Comparison of ENCODE assay signal across 1 cellular context in genomic region chr6:31541658-31542521, GRCh38.
TF ChIP-seq lines count a peak whose summit lies in the region.

TSS of gene DDX39B (minus strand) at chr6:31542003. CDS start at chr6:31540532, 1,471 bp downstream.

TF ChIP-seq in HepG2, 621 proteins besides CTCF, POLR2A, EP300 and RAD21 (continued from another document and continues in another):
- TF ChIP-seq NFATC3 (CRISPR knock-in tag; IDR thresholded peaks at IDR 0.05): peak; percentile 95; the same call in 1 of the 2 replicates
- peak; percentile 30; the same call in 1 of the 2 replicates for TF ChIP-seq PPARG (CRISPR knock-in tag; conservative IDR thresholded peaks at IDR 0.05)
- no peak for TF ChIP-seq ZNF496 (CRISPR knock-in tag; IDR thresholded peaks at IDR 0.05; ENCODE audit: insufficient replicate concordance)
- TF ChIP-seq HOXA9 (CRISPR knock-in tag; IDR thresholded peaks at IDR 0.05; ENCODE audit: borderline replicate concordance): no peak; the same call in 1 of the 2 replicates
- peak; percentile 64 for TF ChIP-seq RARA (CRISPR knock-in tag; IDR thresholded peaks at IDR 0.05)
- TF ChIP-seq TCF7L2 (IDR thresholded peaks at IDR 0.05; ENCODE audit: low read depth, low read length): no peak
- TF ChIP-seq PRDM15 (CRISPR knock-in tag; IDR thresholded peaks at IDR 0.05): no peak; the same call in 1 of the 2 replicates
- peak; percentile 99 for TF ChIP-seq FOXC1 (CRISPR knock-in tag; IDR thresholded peaks at IDR 0.05; ENCODE audit: borderline replicate concordance)
- TF ChIP-seq ZNF580 (CRISPR knock-in tag; IDR thresholded peaks at IDR 0.05; ENCODE audit: borderline replicate concordance, low read depth): peak; percentile 86
- TF ChIP-seq ZNF276 (CRISPR knock-in tag; IDR thresholded peaks at IDR 0.05; ENCODE audit: low read depth): no peak; the same call in 1 of the 2 replicates
- peak; percentile 30 for TF ChIP-seq HNRNPK (IDR thresholded peaks at IDR 0.05; ENCODE audit: low read depth, low read length, poor library complexity, severe bottlenecking)
- TF ChIP-seq TFAP4 (IDR thresholded peaks at IDR 0.05; ENCODE audit: borderline replicate concordance, low read depth): no peak; the same call in 1 of the 2 replicates
- peak; percentile 65; the same call in 1 of the 2 replicates for TF ChIP-seq ZNF34 (CRISPR knock-in tag; IDR thresholded peaks at IDR 0.05; ENCODE audit: borderline replicate concordance)
- TF ChIP-seq ZNF556 (CRISPR knock-in tag; IDR thresholded peaks at IDR 0.05; ENCODE audit: borderline replicate concordance): no peak; the same call in 1 of the 2 replicates
- TF ChIP-seq NFYC (CRISPR knock-in tag; IDR thresholded peaks at IDR 0.05): 0 out of 2 replicates have a peak, but pooled peaks have one; percentile 14
- peak; percentile 68 for TF ChIP-seq ZSCAN25 (CRISPR knock-in tag; IDR thresholded peaks at IDR 0.05)
- TF ChIP-seq ARID2 (CRISPR knock-in tag; IDR thresholded peaks at IDR 0.05; ENCODE audit: borderline replicate concordance): no peak
- no peak; the same call in 1 of the 2 replicates for TF ChIP-seq RFXANK (CRISPR knock-in tag; IDR thresholded peaks at IDR 0.05)
- TF ChIP-seq ZGPAT (CRISPR knock-in tag; IDR thresholded peaks at IDR 0.05): peak; percentile 84
- TF ChIP-seq PAXIP1 (CRISPR knock-in tag; conservative IDR thresholded peaks at IDR 0.05): peak; percentile 54; the same call in 1 of the 2 replicates
- TF ChIP-seq TEF (CRISPR knock-in tag; IDR thresholded peaks at IDR 0.05): peak; percentile 14; the same call in 1 of the 2 replicates
- TF ChIP-seq STAG1 (CRISPR knock-in tag; IDR thresholded peaks at IDR 0.05): no peak
- peak; percentile 83; the same call in 1 of the 2 replicates for TF ChIP-seq ZBTB7A (CRISPR knock-in tag; IDR thresholded peaks at IDR 0.05)
- no peak for TF ChIP-seq U2AF1 (optimal IDR thresholded peaks at IDR 0.05; ENCODE audit: low read depth, low read length)
- TF ChIP-seq ZC3H4 (CRISPR knock-in tag; IDR thresholded peaks at IDR 0.05; ENCODE audit: borderline replicate concordance): 0 out of 2 replicates have a peak, but pooled peaks have one; percentile 60
- peak; percentile 61; the same call in 1 of the 2 replicates for TF ChIP-seq ZNF136 (CRISPR knock-in tag; IDR thresholded peaks at IDR 0.05; ENCODE audit: low read depth)
- TF ChIP-seq SIN3B (IDR thresholded peaks at IDR 0.05; ENCODE audit: low read length): peak; percentile 50; the same call in 1 of the 2 replicates
- TF ChIP-seq POGZ (CRISPR knock-in tag; IDR thresholded peaks at IDR 0.05): peak; percentile 67
- no peak for TF ChIP-seq IRF1 (CRISPR knock-in tag; IDR thresholded peaks at IDR 0.05; ENCODE audit: low read depth)
- 0 out of 2 replicates have a peak, but pooled peaks have one; percentile 2 for TF ChIP-seq ZNF7 (CRISPR knock-in tag; IDR thresholded peaks at IDR 0.05)
- peak; percentile 83 for TF ChIP-seq MAX (IDR thresholded peaks at IDR 0.05)
- TF ChIP-seq ZNF569 (CRISPR knock-in tag; IDR thresholded peaks at IDR 0.05; ENCODE audit: borderline replicate concordance): no peak
- peak; percentile 93; the same call in 1 of the 2 replicates for TF ChIP-seq ZNF30 (CRISPR knock-in tag; IDR thresholded peaks at IDR 0.05)
- TF ChIP-seq ZNF629 (CRISPR knock-in tag; conservative IDR thresholded peaks at IDR 0.05): peak; percentile 7; the same call in 1 of the 2 replicates
- peak; percentile 96 for TF ChIP-seq YY1 (IDR thresholded peaks at IDR 0.05; ENCODE audit: insufficient read depth, insufficient replicate concordance, low read depth, low read length)
- TF ChIP-seq MTF1 (CRISPR knock-in tag; IDR thresholded peaks at IDR 0.05): no peak; the same call in 1 of the 2 replicates
- TF ChIP-seq THYN1 (CRISPR knock-in tag; IDR thresholded peaks at IDR 0.05; ENCODE audit: borderline replicate concordance, low read depth): no peak
- peak; percentile 96 for TF ChIP-seq MTERF4 (CRISPR knock-in tag; IDR thresholded peaks at IDR 0.05)
- TF ChIP-seq ZNF12 (CRISPR knock-in tag; IDR thresholded peaks at IDR 0.05): peak; percentile 38; the same call in 1 of the 2 replicates
- peak; percentile 85; the same call in 1 of the 2 replicates for TF ChIP-seq ZNF235 (CRISPR knock-in tag; IDR thresholded peaks at IDR 0.05; ENCODE audit: borderline replicate concordance)
- TF ChIP-seq MEF2D (CRISPR knock-in tag; IDR thresholded peaks at IDR 0.05): peak; percentile 67; the same call in 1 of the 2 replicates
- peak; percentile 76 for TF ChIP-seq TSC22D2 (CRISPR knock-in tag; IDR thresholded peaks at IDR 0.05; ENCODE audit: borderline replicate concordance)
